8 cellular contexts compared by ENCODE assay signal in genomic region chr9:98807811-98808195, GRCh38. TPM values are rescaled to one million over a fixed set of nuclear protein-coding genes. Genes with fewer than 3 reads are reported as not detected.
DNase-seq lines count a peak whose midpoint lies in the region; ATAC-seq and TF ChIP-seq lines count a peak whose summit lies in the region.

No MANE protein-coding gene starts in this region.

- H3K4me2 ChIP-seq in OCI-LY3 (ENCODE audit: low read length), result peak overlapping the region; percentile 97

- no peaks in the 10 kb centered on the region for H3K79me2 ChIP-seq in OCI-LY3 (ENCODE audit: low read length)

- peak; percentile 39 for ATAC-seq in GM19023 (IDR thresholded peaks at IDR 0.05; ENCODE audit: unreplicated experiment)
- no peak for ATAC-seq in aorta (ENCODE audit: low FRiP score)

- no peaks in the 10 kb centered on the region for H3K36me3 ChIP-seq in OCI-LY3 (replicated peaks; ENCODE audit: low read depth, low read length)
- no peaks in the 10 kb centered on the region for H3K36me3 ChIP-seq in mucosa of rectum (ENCODE audit: control insufficient read depth in 2 of 2, insufficient read depth in 2 of 2, low read length in 2 of 2)
- no peaks in the 10 kb centered on the region for H3K36me3 ChIP-seq in aorta (ENCODE audit: control insufficient read depth in 1 of 2, insufficient read depth in 2 of 2, low read length in 1 of 2)

- H3K4me1 ChIP-seq in OCI-LY3 (ENCODE audit: low read length) (peaks cover 34% of the 10 kb centered on the region), mucosa of rectum (ENCODE audit: control insufficient read depth in 2 of 2, insufficient read depth in 2 of 2, low read length in 2 of 2) (peaks cover 24 to 55% of the 10 kb centered on the region in 2 donors), aorta (ENCODE audit: control insufficient read depth in 1 of 2, insufficient read depth in 2 of 2, low read length in 2 of 2) (no peaks in the 10 kb centered on the region)

- H2AFZ ChIP-seq in OCI-LY3 (ENCODE audit: low read depth, low read length), result peak overlapping the region; percentile 64; the same call in 1 of the 2 replicates

- in situ Hi-C loops in ACHN (cut with HindIII; ENCODE audit: low pct_ligation_motif_present, low pct_unique_long_range_greater_than_20kb, low sequenced_read_pairs), result no loop called here

- intact Hi-C loops in aorta (cut with DNase I), result no loop called here

- DNase-seq in ACHN (peak; percentile 23), coronary artery (ENCODE audit: low spot score) (no peak), aorta (no peak), GM10266 (ENCODE audit: extremely low spot score) (no peak), NCI-H1436 treated with DMSO at 0.1 percent for 48 hours (lab: John Stamatoyannopoulos, UW) (no peak)

- H3K27me3 ChIP-seq in OCI-LY3 (ENCODE audit: low read depth, low read length) (peaks cover 27% of the 10 kb centered on the region), mucosa of rectum (ENCODE audit: control insufficient read depth in 2 of 2, insufficient read depth in 2 of 2, low read length in 2 of 2) (no peaks in the 10 kb centered on the region), aorta (ENCODE audit: control insufficient read depth in 1 of 2, insufficient read depth in 2 of 2, low read length in 1 of 2) (no peaks in the 10 kb centered on the region)

- H3K9me3 ChIP-seq in OCI-LY3 (ENCODE audit: insufficient read depth, low read length) (no peaks in the 10 kb centered on the region), mucosa of rectum (ENCODE audit: control insufficient read depth in 2 of 2, low read length in 2 of 2) (no peaks in the 10 kb centered on the region), aorta (ENCODE audit: control insufficient read depth, low read length) (no peaks in the 10 kb centered on the region)

- no peaks in the 10 kb centered on the region for H4K20me1 ChIP-seq in OCI-LY3 (ENCODE audit: insufficient read depth, low read length)

- no peak overlapping the region for H3K27ac ChIP-seq in OCI-LY3 (ENCODE audit: low read length)
- H3K27ac ChIP-seq in coronary artery, result no peak overlapping the region
- peak overlapping the region; percentile 87 to 89 for H3K27ac ChIP-seq in mucosa of rectum (ENCODE audit: low read depth in 2 of 2, low read length in 2 of 2)
- no peak overlapping the region for H3K27ac ChIP-seq in aorta (ENCODE audit: low read depth in 1 of 2, low read length in 2 of 2)

- 0 to 1% methylated on average over 15 to 46 of the region's 46 CpGs for whole genome bisulfite sequencing in aorta, 2 donors

- H3K4me3 ChIP-seq in OCI-LY3 (ENCODE audit: low read length), result peak overlapping the region; percentile 98
- peak overlapping the region; percentile 79 for H3K4me3 ChIP-seq in coronary artery
- peak overlapping the region; percentile 78 to 79 for H3K4me3 ChIP-seq in mucosa of rectum (ENCODE audit: low read length in 2 of 2)
- peak overlapping the region; percentile 66 to 93 for H3K4me3 ChIP-seq in aorta (ENCODE audit: low read length in 2 of 2)

- no peak for TF ChIP-seq CTCF in OCI-LY3 (IDR thresholded peaks at IDR 0.05; ENCODE audit: low read depth, low read length)
- no peak for TF ChIP-seq CTCF in coronary artery (IDR thresholded peaks at IDR 0.05)
- TF ChIP-seq CTCF in GM10266 (IDR thresholded peaks at IDR 0.05; ENCODE audit: control insufficient read depth, insufficient read depth, low read depth, missing control alignments), result no peak

- H3K9ac ChIP-seq in OCI-LY3 (ENCODE audit: low read length) (peak overlapping the region; percentile 73), mucosa of rectum (ENCODE audit: low read depth in 1 of 2, low read length in 2 of 2) (peak overlapping the region; percentile 77 to 80)

RNA-seq across cellular contexts. Expression of gene GALNT12, which starts 0.3 kb away (rescaled TPM):
- 10 to 100 TPM in 1 of 2 donors, 1 to 10 TPM in 1; 3.3 to 12.6 TPM for total RNA-seq in aorta
- 1 to 10 TPM; 2.9 to 4.9 TPM for polyA plus RNA-seq in aorta

RNA-seq across cellular contexts. Expression of gene ANKS6, which starts 11.4 kb away (rescaled TPM):
- total RNA-seq in aorta, result 10 to 100 TPM; 19.5 to 21.9 TPM
- polyA plus RNA-seq in aorta, result 10 to 100 TPM in 1 of 2 donors, 1 to 10 TPM in 1; 8.4 to 23.8 TPM

Comparison
In these comparisons a context has a peak if more than half of its experiments do, and no peak if none do; other contexts are left out.
1. H3K27ac ChIP-seq: peak in mucosa of rectum (2 of 2); none in OCI-LY3 (single experiment), coronary artery (0 of 2) and aorta (0 of 2).
2. Peak in every context shown above with its lines, with median percentiles within 50 percentile points of each other: H3K4me3 ChIP-seq.